Comparison of ENCODE assay signal across 23 cellular contexts in genomic region chr1:55317673-55318072, GRCh38.
"Had no signal": no experiment of that assay in that cellular context is flagged by ENCODE, and none has a peak within 500 bp of the region (broad histone marks: within the 10 kb centered on the region; RNA-seq: fewer than 3 reads in every experiment).

No MANE protein-coding gene starts in this region.

- H3K4me3 ChIP-seq: breast epithelium, colonic mucosa, heart right ventricle, thyroid gland, upper lobe of right lung had no signal

- H3K4me1 ChIP-seq: breast epithelium, colonic mucosa, thyroid gland, upper lobe of right lung had no signal

- H3K4me3 Mint-ChIP-seq: activated CD4-positive, alpha-beta T cell treated with anti-CD3 and anti-CD28 coated beads for 36 hours; activated naive CD8-positive, alpha-beta T cell treated with anti-CD3 and anti-CD28 coated beads for 36 hours; activated T-cell treated with anti-CD3 and anti-CD28 coated beads, Interleukin-2, amount 50 U/mL, for 4 hours; natural killer cell treated with Interleukin-12 subunit alpha and Interleukin-12 subunit beta and Interleukin-15 and Interleukin-18, amount 100 ng/mL, for 72 hours; stimulated activated naive CD8-positive, alpha-beta T cell treated with anti-CD3 and anti-CD28 coated beads, Interleukin-15, Interleukin-2, amounts not matched to agents 100 ng/mL and 50 ng/mL, for 24 hours; T-cell had no signal

- H3K27ac ChIP-seq: breast epithelium, colonic mucosa, thyroid gland, upper lobe of right lung had no signal

- H3K27ac Mint-ChIP-seq: activated CD4-positive, alpha-beta T cell treated with anti-CD3 and anti-CD28 coated beads for 36 hours; activated naive CD8-positive, alpha-beta T cell treated with anti-CD3 and anti-CD28 coated beads for 36 hours; activated T-helper 2 cell treated with anti-CD3 and anti-CD28 coated beads, Interferon-gamma antibody, Interleukin-2, Interleukin-4, amounts not matched to agents 10 μg/mL and 5 μg/mL and 100 μg/mL, durations not matched to agents 14 hours and 24 hours and 36 hours; natural killer cell treated with Interleukin-12 subunit alpha and Interleukin-12 subunit beta and Interleukin-15 and Interleukin-18, amount 100 ng/mL, for 72 hours; progenitor cell of endocrine pancreas; stimulated activated naive CD8-positive, alpha-beta T cell treated with anti-CD3 and anti-CD28 coated beads, Interleukin-15, Interleukin-2, amounts not matched to agents 100 ng/mL and 50 ng/mL, for 24 hours; T-cell had no signal

- H3K36me3 ChIP-seq: breast epithelium, colonic mucosa, heart right ventricle, thyroid gland, upper lobe of right lung had no signal

- H3K9me3 Mint-ChIP-seq: activated naive CD8-positive, alpha-beta T cell treated with anti-CD3 and anti-CD28 coated beads for 36 hours; activated T-cell treated with anti-CD3 and anti-CD28 coated beads, Interleukin-2, amount 50 U/mL, for 4 hours; activated T-helper 2 cell treated with anti-CD3 and anti-CD28 coated beads, Interferon-gamma antibody, Interleukin-2, Interleukin-4, amounts not matched to agents 10 μg/mL and 5 μg/mL and 100 μg/mL, durations not matched to agents 14 hours and 24 hours and 36 hours; natural killer cell treated with Interleukin-12 subunit alpha and Interleukin-12 subunit beta and Interleukin-15 and Interleukin-18, amount 100 ng/mL, for 72 hours; stimulated activated naive CD8-positive, alpha-beta T cell treated with anti-CD3 and anti-CD28 coated beads, Interleukin-15, Interleukin-2, amounts not matched to agents 100 ng/mL and 50 ng/mL, for 24 hours; T-cell had no signal

- H3K27me3 ChIP-seq: breast epithelium, colonic mucosa, heart right ventricle, thyroid gland, upper lobe of right lung had no signal

- ATAC-seq: activated CD4-positive, alpha-beta T cell treated with anti-CD3 and anti-CD28 coated beads for 36 hours; activated T-cell treated with anti-CD3 and anti-CD28 coated beads, Interleukin-2, amount 50 U/mL, for 4 hours; natural killer cell treated with Interleukin-12 subunit alpha and Interleukin-12 subunit beta and Interleukin-15 and Interleukin-18, amount 100 ng/mL, for 72 hours; T-cell had no signal

- DNase-seq: activated CD4-positive, alpha-beta T cell treated with anti-CD3 and anti-CD28 coated beads for 36 hours; activated CD4-positive, alpha-beta T cell treated with anti-CD3 and anti-CD28 coated beads, Interleukin-2, amount 50 U/mL, for 48 hours; activated CD8-positive, alpha-beta memory T cell treated with anti-CD3 and anti-CD28 coated beads, Interleukin-2, amount 50 U/mL, for 48 hours; activated naive CD4-positive, alpha-beta T cell treated with Interleukin-2 at 50 U/mL for 16 hours; activated naive CD8-positive, alpha-beta T cell treated with anti-CD3 and anti-CD28 coated beads for 36 hours; activated T-cell treated with anti-CD3 and anti-CD28 coated beads, Interleukin-2, amount 50 U/mL, for 4 hours; colonic mucosa; kidney; left ventricle myocardium superior; mammary epithelial cell; midbrain; retina; stimulated activated CD4-positive, alpha-beta T cell treated with anti-CD3 and anti-CD28 coated beads, Interleukin-12 subunit alpha, Interleukin-12 subunit beta, amount 100 ng/mL, for 4 hours; stimulated activated CD4-positive, alpha-beta T cell treated with anti-CD3 and anti-CD28 coated beads, Interleukin-1b, Interleukin-23, amount 100 ng/mL, for 48 hours; T-cell; thyroid gland; upper lobe of right lung had no signal

- H3K27me3 Mint-ChIP-seq: activated CD4-positive, alpha-beta T cell treated with anti-CD3 and anti-CD28 coated beads for 36 hours; activated naive CD8-positive, alpha-beta T cell treated with anti-CD3 and anti-CD28 coated beads for 36 hours; stimulated activated naive CD8-positive, alpha-beta T cell treated with anti-CD3 and anti-CD28 coated beads, Interleukin-15, Interleukin-2, amounts not matched to agents 100 ng/mL and 50 ng/mL, for 24 hours had no signal

- FAIRE-seq: kidney had no signal

- H3K9me3 ChIP-seq: breast epithelium, colonic mucosa, heart right ventricle, thyroid gland, upper lobe of right lung had no signal

- H3K36me3 Mint-ChIP-seq: activated naive CD8-positive, alpha-beta T cell treated with anti-CD3 and anti-CD28 coated beads for 36 hours; natural killer cell treated with Interleukin-12 subunit alpha and Interleukin-12 subunit beta and Interleukin-15 and Interleukin-18, amount 100 ng/mL, for 72 hours; T-cell had no signal
